1 cellular context compared by ENCODE assay signal in the genomic region with DNA sequence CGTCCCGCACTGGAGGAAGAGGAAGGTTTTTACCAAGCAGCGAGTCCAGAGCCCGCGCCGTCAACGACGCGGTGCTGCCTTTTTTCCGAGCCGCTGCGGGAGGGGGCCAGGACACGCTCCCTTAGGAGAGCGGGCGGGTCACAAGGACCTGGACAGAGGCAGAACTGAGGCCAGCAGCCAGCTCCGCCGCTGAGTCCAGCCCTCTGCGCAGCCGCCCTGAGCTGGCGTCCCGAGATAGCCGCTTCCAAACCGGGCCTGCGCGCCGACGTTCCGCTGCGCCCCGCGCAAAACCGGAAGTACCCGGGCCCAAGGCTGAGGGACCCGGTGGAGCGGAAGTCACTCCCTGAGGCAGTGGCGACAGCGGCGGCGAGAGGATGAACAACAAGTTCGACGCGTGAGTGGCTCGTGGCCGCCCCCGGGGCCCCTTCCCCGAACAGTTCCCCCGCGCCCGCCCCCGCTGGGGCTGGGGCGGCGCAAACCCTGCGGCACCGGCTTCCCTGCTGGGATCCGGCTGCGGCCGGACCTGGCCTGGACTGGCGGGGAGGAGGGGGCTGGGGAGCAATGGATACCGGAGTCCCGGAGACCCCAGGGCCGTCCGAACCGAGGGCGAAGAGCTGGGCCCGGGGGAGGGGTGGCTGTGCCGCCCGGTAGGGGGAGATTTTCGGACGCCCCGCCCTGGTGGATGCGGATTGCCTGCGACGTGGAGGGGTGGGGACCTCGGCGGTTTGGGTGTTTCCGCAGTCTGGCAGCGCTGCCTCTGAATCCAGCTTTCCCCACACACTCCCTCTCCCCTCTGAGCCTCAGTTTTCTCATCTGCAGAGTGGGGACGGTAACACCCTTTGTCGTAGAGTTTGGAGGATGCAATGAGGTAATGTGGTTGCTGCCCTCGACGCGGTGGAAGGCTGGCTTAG.
TF ChIP-seq lines count a peak whose summit lies in the region.

A gene with protein sequence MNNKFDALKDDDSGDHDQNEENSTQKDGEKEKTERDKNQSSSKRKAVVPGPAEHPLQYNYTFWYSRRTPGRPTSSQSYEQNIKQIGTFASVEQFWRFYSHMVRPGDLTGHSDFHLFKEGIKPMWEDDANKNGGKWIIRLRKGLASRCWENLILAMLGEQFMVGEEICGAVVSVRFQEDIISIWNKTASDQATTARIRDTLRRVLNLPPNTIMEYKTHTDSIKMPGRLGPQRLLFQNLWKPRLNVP (plus strand): TSS at position 339 of the 911 bp plus-strand sequence. CDS start 36 bp downstream, at position 375.
A gene (minus strand): TSS at position 207 of the 911 bp plus-strand sequence. CDS start 675 bp downstream, outside the sequence.

TF ChIP-seq in HEK293, 187 proteins besides CTCF, POLR2A, EP300 and RAD21 (continued from another document):
- TF ChIP-seq, protein P1, sequence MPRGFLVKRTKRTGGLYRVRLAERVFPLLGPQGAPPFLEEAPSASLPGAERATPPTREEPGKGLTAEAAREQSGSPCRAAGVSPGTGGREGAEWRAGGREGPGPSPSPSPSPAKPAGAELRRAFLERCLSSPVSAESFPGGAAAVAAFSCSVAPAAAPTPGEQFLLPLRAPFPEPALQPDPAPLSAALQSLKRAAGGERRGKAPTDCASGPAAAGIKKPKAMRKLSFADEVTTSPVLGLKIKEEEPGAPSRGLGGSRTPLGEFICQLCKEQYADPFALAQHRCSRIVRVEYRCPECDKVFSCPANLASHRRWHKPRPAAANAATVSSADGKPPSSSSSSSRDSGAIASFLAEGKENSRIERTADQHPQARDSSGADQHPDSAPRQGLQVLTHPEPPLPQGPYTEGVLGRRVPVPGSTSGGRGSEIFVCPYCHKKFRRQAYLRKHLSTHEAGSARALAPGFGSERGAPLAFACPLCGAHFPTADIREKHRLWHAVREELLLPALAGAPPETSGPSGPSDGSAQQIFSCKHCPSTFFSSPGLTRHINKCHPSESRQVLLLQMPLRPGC (tag by site-specific recombination; IDR thresholded peaks at IDR 0.05), result 0 out of 2 replicates have a peak, but pooled peaks have one; percentile 33
- TF ChIP-seq, protein P2, sequence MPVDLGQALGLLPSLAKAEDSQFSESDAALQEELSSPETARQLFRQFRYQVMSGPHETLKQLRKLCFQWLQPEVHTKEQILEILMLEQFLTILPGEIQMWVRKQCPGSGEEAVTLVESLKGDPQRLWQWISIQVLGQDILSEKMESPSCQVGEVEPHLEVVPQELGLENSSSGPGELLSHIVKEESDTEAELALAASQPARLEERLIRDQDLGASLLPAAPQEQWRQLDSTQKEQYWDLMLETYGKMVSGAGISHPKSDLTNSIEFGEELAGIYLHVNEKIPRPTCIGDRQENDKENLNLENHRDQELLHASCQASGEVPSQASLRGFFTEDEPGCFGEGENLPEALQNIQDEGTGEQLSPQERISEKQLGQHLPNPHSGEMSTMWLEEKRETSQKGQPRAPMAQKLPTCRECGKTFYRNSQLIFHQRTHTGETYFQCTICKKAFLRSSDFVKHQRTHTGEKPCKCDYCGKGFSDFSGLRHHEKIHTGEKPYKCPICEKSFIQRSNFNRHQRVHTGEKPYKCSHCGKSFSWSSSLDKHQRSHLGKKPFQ (tag by site-specific recombination; IDR thresholded peaks at IDR 0.05), result no peak
- TF ChIP-seq ZNF24 (tag by site-specific recombination; IDR thresholded peaks at IDR 0.05) (0 out of 2 replicates have a peak, but pooled peaks have one; percentile 12), ZNF76 (tag by site-specific recombination; IDR thresholded peaks at IDR 0.05; ENCODE audit: borderline replicate concordance, low read depth) (0 out of 2 replicates have a peak, but pooled peaks have one; percentile 5), ZNF707 (tag by site-specific recombination; IDR thresholded peaks at IDR 0.05) (no peak), ZNF660 (tag by site-specific recombination; IDR thresholded peaks at IDR 0.05) (0 out of 2 replicates have a peak, but pooled peaks have one; percentile 84)
- TF ChIP-seq, protein P3, sequence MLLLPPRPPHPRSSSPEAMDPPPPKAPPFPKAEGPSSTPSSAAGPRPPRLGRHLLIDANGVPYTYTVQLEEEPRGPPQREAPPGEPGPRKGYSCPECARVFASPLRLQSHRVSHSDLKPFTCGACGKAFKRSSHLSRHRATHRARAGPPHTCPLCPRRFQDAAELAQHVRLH (tag by site-specific recombination; IDR thresholded peaks at IDR 0.05), result peak; percentile 98
TF ChIP-seq in HEK293: peak in this region for 59.
